18 cellular contexts compared by ENCODE assay signal in the genomic region with DNA sequence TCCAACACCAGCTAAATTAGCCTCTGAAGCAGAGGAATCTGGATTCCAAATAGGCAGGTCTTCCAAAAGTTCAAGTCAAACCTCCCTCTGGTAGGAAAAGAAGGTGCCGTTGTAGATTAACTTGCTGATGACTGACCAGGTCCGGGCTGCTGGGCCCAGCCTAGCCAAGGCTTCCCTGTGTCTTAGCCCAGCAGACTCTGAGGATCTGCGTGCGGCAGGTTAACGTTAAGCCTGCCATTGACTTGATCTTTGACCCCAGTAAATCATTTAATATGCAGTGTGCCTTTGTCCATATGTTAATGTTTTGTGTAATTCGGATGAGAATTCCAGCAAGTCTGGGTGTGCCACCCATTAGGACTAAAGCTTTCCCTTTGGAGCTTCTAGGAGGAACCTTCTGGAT. TPM values are rescaled to one million over a fixed set of nuclear protein-coding genes. Genes with fewer than 3 reads are reported as not detected.
"Had no signal": no experiment of that assay in that cellular context is flagged by ENCODE, and none has a peak within 500 bp of the region (broad histone marks: within the 10 kb centered on the region; RNA-seq: fewer than 3 reads in every experiment).

No MANE protein-coding gene starts in this region.

- ATAC-seq: activated CD4-positive, CD25-positive, alpha-beta regulatory T cell treated with anti-CD3 and anti-CD28 coated beads, Interleukin-2, amount 50 U/mL, for 24 hours; foreskin keratinocyte; left cardiac atrium; pancreas had no signal

- H3K4me1 ChIP-seq: foreskin keratinocyte, pancreas, tibial artery, uterus had no signal

- H3K9me3 ChIP-seq: pancreas, tibial artery, uterus had no signal

- H3K27me3 ChIP-seq: pancreas, uterus had no signal

- H3K36me3 ChIP-seq: pancreas, tibial artery, uterus had no signal

- H3K27ac ChIP-seq: foreskin keratinocyte, pancreas, tibial artery, uterus had no signal

- DNase-seq: activated CD4-positive, alpha-beta T cell treated with anti-CD3 and anti-CD28 coated beads, Interleukin-2, amount 50 U/mL, for 1 hour; activated CD8-positive, alpha-beta memory T cell treated with anti-CD3 and anti-CD28 coated beads for 24 hours; activated naive CD4-positive, alpha-beta T cell treated with Interleukin-2 at 50 U/mL for 16 hours; aorta; effector CD8-positive, alpha-beta T cell; foreskin keratinocyte; head of caudate nucleus; immature natural killer cell; left cardiac atrium; midbrain; naive B cell; pancreas; stimulated activated CD4-positive, alpha-beta T cell treated with anti-CD3 and anti-CD28 coated beads, Interleukin-2, amount 100 ng/mL, for 48 hours; T-helper 9 cell; tibial artery; uterus had no signal

- H3K4me3 ChIP-seq: lung, pancreas, tibial artery, uterus had no signal

RNA-seq across cellular contexts. Expression of gene FGF8, which starts 50.1 kb away (rescaled TPM):
- total RNA-seq: aorta, foreskin keratinocyte, left cardiac atrium, lung, pancreas, uterus had no signal
